Comparison of ENCODE assay signal across 34 cellular contexts in genomic region chrX:50751091-50751490, GRCh38.
"Had no signal": no experiment of that assay in that cellular context is flagged by ENCODE, and none has a peak within 500 bp of the region (broad histone marks: within the 10 kb centered on the region; RNA-seq: fewer than 3 reads in every experiment).

No MANE protein-coding gene starts in this region.

- H3K4me3 ChIP-seq: MG63 had no signal

- H3K27me3 ChIP-seq: MG63 had no signal

- H3K36me3 ChIP-seq: MG63 had no signal

- H3K9me3 ChIP-seq: MG63 had no signal

- DNase-seq: Karpas-422, Kasumi-1, MG63, MM.1S, MV-4-11, NCI-H1048, NCI-H1092, NCI-H1092 treated with DMSO at 0.1 percent for 48 hours, NCI-H1105, NCI-H1105 treated with DMSO at 0.1 percent for 48 hours, NCI-H1417, NCI-H1417 treated with DMSO at 0.1 percent for 48 hours, NCI-H1436, NCI-H1436 treated with DMSO at 0.1 percent for 48 hours, NCI-H1694, NCI-H1694 treated with DMSO at 0.1 percent for 48 hours, NCI-H187, NCI-H187 treated with DMSO at 0.1 percent for 48 hours, NCI-H1930, NCI-H2029, NCI-H2029 treated with DMSO at 0.1 percent for 48 hours, NCI-H2081, NCI-H2081 treated with DMSO at 0.1 percent for 48 hours, NCI-H2107, NCI-H2171, NCI-H2171 treated with DMSO at 0.1 percent for 48 hours, NCI-H2227 treated with DMSO at 0.1 percent for 48 hours, NCI-H226, NCI-H345, NCI-H446, NCI-H446 treated with DMSO at 0.1 percent for 48 hours, NCI-H510A, NCI-H510A treated with DMSO at 0.1 percent for 48 hours, NCI-H524 had no signal
